In genomic region chr1:12511128-12511484, GRCh38 we compare ENCODE assay signal across 10 cellular contexts.
DNase-seq lines count a peak whose midpoint lies in the region; ATAC-seq and TF ChIP-seq lines count a peak whose summit lies in the region.
"Had no signal": no experiment of that assay in that cellular context is flagged by ENCODE, and none has a peak within 500 bp of the region (broad histone marks: within the 10 kb centered on the region; RNA-seq: fewer than 3 reads in every experiment).

No MANE protein-coding gene starts in this region.

- DNase-seq in iPS-NIHi7 (ENCODE audit: extremely low spot score) (peak; percentile 46), smooth muscle cell (lab: John Stamatoyannopoulos, UW; ENCODE audit: unreplicated experiment) (no peak), A673 (ENCODE audit: low spot score) (no peak), germinal center (ENCODE audit: low spot score) (no peak)
- DNase-seq in stimulated activated CD4-positive, alpha-beta T cell treated with anti-CD3 and anti-CD28 coated beads, Interleukin-4, amount 100 ng/mL, for 1 hour: no peak
- DNase-seq: NCI-H2029 treated with DMSO at 0.1 percent for 48 hours, PC-9 had no signal

- H3K9me3 Mint-ChIP-seq in activated T-helper 17 cell treated with anti-CD3 and anti-CD28 coated beads, Interleukin-2, amount 50 U/mL, for 72 hours: no peaks in the 10 kb centered on the region

- H3K27ac ChIP-seq in HUES48 (ENCODE audit: low read depth, low read length): peak overlapping the region; percentile 70
- H3K27ac ChIP-seq in smooth muscle cell (ENCODE audit: low read depth): no peak overlapping the region
- no peak overlapping the region for H3K27ac ChIP-seq in A673 (ENCODE audit: low read depth, low read length, poor library complexity, severe bottlenecking)
- H3K27ac ChIP-seq: PC-9, VCaP had no signal

- peaks cover 3% of the 10 kb centered on the region; the same call in 1 of the 2 replicates for H3K36me3 ChIP-seq in HUES48 (ENCODE audit: control insufficient read depth, insufficient read depth, low read length)
- H3K36me3 ChIP-seq in smooth muscle cell (ENCODE audit: low read depth): no peaks in the 10 kb centered on the region
- no peaks in the 10 kb centered on the region for H3K36me3 ChIP-seq in A673 (ENCODE audit: insufficient read depth, low read length, poor library complexity, severe bottlenecking)

- peaks cover 29% of the 10 kb centered on the region for H3K4me1 Mint-ChIP-seq in activated T-helper 17 cell treated with anti-CD3 and anti-CD28 coated beads, Interleukin-2, amount 50 U/mL, for 72 hours

- CTCF ChIA-PET in A673 (lab: Charles Lee): no interaction called here

- peak overlapping the region; percentile 93 for H3K4me3 Mint-ChIP-seq in activated T-helper 17 cell treated with anti-CD3 and anti-CD28 coated beads, Interleukin-2, amount 50 U/mL, for 72 hours

- no TSS peak for BruUV-seq in A673 (replicated peaks; lab: Mats Ljungman, UMichigan)

- no peaks in the 10 kb centered on the region for H3K27me3 ChIP-seq in HUES48 (ENCODE audit: control insufficient read depth, insufficient read depth, low read length)
- H3K27me3 ChIP-seq in smooth muscle cell (ENCODE audit: low read depth): no peaks in the 10 kb centered on the region
- no peaks in the 10 kb centered on the region for H3K27me3 ChIP-seq in A673 (replicated peaks; ENCODE audit: insufficient read depth, low read depth, low read length, poor library complexity)

- TF ChIP-seq CTCF in smooth muscle cell (IDR thresholded peaks at IDR 0.05; ENCODE audit: borderline replicate concordance, insufficient read depth, poor library complexity, severe bottlenecking): no peak
- TF ChIP-seq CTCF in A673 (conservative IDR thresholded peaks at IDR 0.05; ENCODE audit: low read depth, low read length): no peak

- no peaks in the 10 kb centered on the region for H3K9me3 ChIP-seq in HUES48 (ENCODE audit: control insufficient read depth, insufficient read depth, low read length)
- no peaks in the 10 kb centered on the region for H3K9me3 ChIP-seq in smooth muscle cell (replicated peaks; ENCODE audit: low read depth)
- no peaks in the 10 kb centered on the region for H3K9me3 ChIP-seq in A673 (ENCODE audit: low read depth, low read length, poor library complexity, severe bottlenecking)

- H3K27ac Mint-ChIP-seq in activated T-helper 17 cell treated with anti-CD3 and anti-CD28 coated beads, Interleukin-2, amount 50 U/mL, for 72 hours: peak overlapping the region; percentile 99

- H3K4me2 ChIP-seq in smooth muscle cell: peak overlapping the region; percentile 18
- H3K4me2 ChIP-seq: PC-9 had no signal

- H4K20me1 ChIP-seq in smooth muscle cell (ENCODE audit: low read depth): no peaks in the 10 kb centered on the region

- no peaks in the 10 kb centered on the region for H3F3A ChIP-seq in smooth muscle cell (ENCODE audit: low read depth)

- ATAC-seq in activated T-helper 17 cell treated with anti-CD3 and anti-CD28 coated beads, Interleukin-2, amount 50 U/mL, for 72 hours (replicated peaks): no peak

- H3K79me2 ChIP-seq in smooth muscle cell (ENCODE audit: low read depth): no peaks in the 10 kb centered on the region

- 91% methylated on average over 3 of the region's 3 CpGs for WGBS in smooth muscle cell (ENCODE audit: low lambda C conversion rate)

- H3K9ac ChIP-seq in HUES48 (ENCODE audit: low read depth, low read length) (no peak overlapping the region), smooth muscle cell (ENCODE audit: low read depth) (no peak overlapping the region)

- POLR2A ChIA-PET in A673 (lab: Charles Lee; ENCODE audit: low non-redundant PET): no interaction called here

- peaks cover 23% of the 10 kb centered on the region for H3K36me3 Mint-ChIP-seq in activated T-helper 17 cell treated with anti-CD3 and anti-CD28 coated beads, Interleukin-2, amount 50 U/mL, for 72 hours (ENCODE audit: low read depth)

- no peaks in the 10 kb centered on the region for H3K27me3 Mint-ChIP-seq in activated T-helper 17 cell treated with anti-CD3 and anti-CD28 coated beads, Interleukin-2, amount 50 U/mL, for 72 hours

- H3K4me1 ChIP-seq in HUES48 (ENCODE audit: control insufficient read depth, insufficient read depth, low read length) (peaks cover 23% of the 10 kb centered on the region), smooth muscle cell (ENCODE audit: low read depth) (peaks cover 21% of the 10 kb centered on the region), A673 (ENCODE audit: insufficient read depth, low read length, poor library complexity, severe bottlenecking) (no peaks in the 10 kb centered on the region)

- no peak overlapping the region for H3K4me3 ChIP-seq in HUES48 (ENCODE audit: low read depth, low read length)
- H3K4me3 ChIP-seq in smooth muscle cell: no peak overlapping the region
- no peak overlapping the region for H3K4me3 ChIP-seq in A673 (ENCODE audit: low read depth, low read length, poor library complexity, severe bottlenecking)
- H3K4me3 ChIP-seq: PC-9 had no signal

- H2AFZ ChIP-seq in smooth muscle cell (ENCODE audit: low read depth): no peak overlapping the region
- H2AFZ ChIP-seq: PC-9 had no signal

- intact Hi-C loops in A673 (cut with micrococcal nuclease; ENCODE audit: unreplicated experiment): no loop called here
